In the genomic region with DNA sequence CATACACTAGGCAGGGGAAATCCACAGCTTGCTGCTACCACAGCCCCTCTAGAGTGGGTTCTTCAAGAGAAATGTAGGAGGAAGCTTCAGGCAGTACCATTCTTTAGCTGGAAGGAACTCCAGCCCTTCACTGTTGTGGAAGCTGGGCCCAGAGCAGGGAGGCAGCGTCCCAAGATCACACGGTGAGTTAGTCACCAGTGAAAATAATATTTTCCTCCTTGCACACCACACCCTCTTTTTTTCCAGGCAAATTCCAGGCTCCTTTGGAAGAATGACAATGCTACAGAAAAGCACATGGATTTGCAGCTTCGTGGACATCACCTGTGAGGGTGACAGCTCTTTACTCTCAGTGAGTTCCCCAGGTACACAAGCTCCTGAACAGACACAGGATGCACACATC, we compare ENCODE assay signal across 11 cellular contexts.
DNase-seq lines count a peak whose midpoint lies in the region; ATAC-seq and TF ChIP-seq lines count a peak whose summit lies in the region.
"Had no signal": no experiment of that assay in that cellular context is flagged by ENCODE, and none has a peak within 500 bp of the region (broad histone marks: within the 10 kb centered on the region; RNA-seq: fewer than 3 reads in every experiment).

No MANE protein-coding gene starts in this region.

- H3K4me3 Mint-ChIP-seq in activated CD8-positive, alpha-beta memory T cell treated with anti-CD3 and anti-CD28 coated beads, Interleukin-2, amount 10 ng/mL, durations not matched to agents 7 days and 5 days = no peak overlapping the region
- H3K4me3 Mint-ChIP-seq: dendritic cell treated with granulocyte-macrophage colony-stimulating factor and Interleukin-4, amounts not matched to agents 40 ng/mL and 50 ng/mL, for 4 days had no signal

- H3K4me1 ChIP-seq in SK-N-SH (ENCODE audit: control insufficient read depth in 1 of 2, insufficient read depth in 2 of 2, low read depth in 1 of 2, low read length in 1 of 2) (peaks cover 0 to 35% of the 10 kb centered on the region in 2 experiments), trophoblast cell (ENCODE audit: control insufficient read depth in 1 of 2, insufficient read depth in 2 of 2, low read length in 2 of 2) (peaks cover 6 to 15% of the 10 kb centered on the region in 2 experiments)

- TF ChIP-seq CTCF in SK-N-SH (IDR thresholded peaks at IDR 0.05) (no peak), fibroblast of the aortic adventitia (IDR thresholded peaks at IDR 0.05; ENCODE audit: insufficient read depth, low read length) (no peak)

- peak overlapping the region; percentile 81 for H4K8ac ChIP-seq in trophoblast cell (ENCODE audit: low read depth, low read length)

- TF ChIP-seq RAD21 in SK-N-SH (IDR thresholded peaks at IDR 0.05; ENCODE audit: low read length) = no peak

- POLR2A ChIA-PET in SK-N-SH (lab: Yijun Ruan, JAX) = no interaction called here

- H3K4me2 ChIP-seq in SK-N-SH (no peak overlapping the region), trophoblast cell (ENCODE audit: low read length) (no peak overlapping the region)

- no peak overlapping the region for H3K23ac ChIP-seq in trophoblast cell (ENCODE audit: low read length)

- no peak overlapping the region for H3K4me3 ChIP-seq in SK-N-SH (ENCODE audit: low read depth in 2 of 2, low read length in 1 of 2)
- H3K4me3 ChIP-seq in fibroblast of the aortic adventitia (ENCODE audit: low read depth, low read length) = no peak overlapping the region
- no peak overlapping the region for H3K4me3 ChIP-seq in trophoblast cell (ENCODE audit: low read depth, low read length)

- DNase-seq in A172 (ENCODE audit: low spot score) (peak; percentile 57), SK-N-SH (no peak), fibroblast of the aortic adventitia (ENCODE audit: low read depth) (peak; percentile 93), trophoblast cell (no peak), GF-D8 (lab: John Stamatoyannopoulos, UW) (no peak)
- no peak for DNase-seq in activated CD8-positive, alpha-beta memory T cell treated with anti-CD3 and anti-CD28 coated beads, Interleukin-2, amount 10 ng/mL, durations not matched to agents 7 days and 5 days
- DNase-seq: GDM1, NCI-H1417 had no signal

- H2BK12ac ChIP-seq in trophoblast cell (ENCODE audit: low read length) = peak overlapping the region; percentile 95

- H3K4me1 Mint-ChIP-seq in activated CD8-positive, alpha-beta memory T cell treated with anti-CD3 and anti-CD28 coated beads, Interleukin-2, amount 10 ng/mL, durations not matched to agents 7 days and 5 days = no peaks in the 10 kb centered on the region

- no peak for ATAC-seq in GM21723 (IDR thresholded peaks at IDR 0.05; ENCODE audit: unreplicated experiment)
- no peak for ATAC-seq in activated CD8-positive, alpha-beta memory T cell treated with anti-CD3 and anti-CD28 coated beads, Interleukin-2, amount 10 ng/mL, durations not matched to agents 7 days and 5 days
- ATAC-seq in HG02798 (IDR thresholded peaks at IDR 0.05; ENCODE audit: poor library complexity, unreplicated experiment) = no peak

- H3K4ac ChIP-seq in trophoblast cell (ENCODE audit: low read depth, low read length) = no peak overlapping the region

- H3K27ac ChIP-seq in SK-N-SH (ENCODE audit: low read depth in 2 of 2, low read length in 1 of 2) = peak overlapping the region; percentile 28 to 95; a peak in 3 of 4 replicates
- peak overlapping the region; percentile 14 for H3K27ac ChIP-seq in trophoblast cell (ENCODE audit: low read depth, low read length)

- H2BK120ac ChIP-seq in trophoblast cell (ENCODE audit: insufficient read depth, low read length, poor library complexity) = peak overlapping the region; percentile 93

- CTCF ChIA-PET in SK-N-SH (lab: Yijun Ruan, JAX) = interaction anchor here (1.2 to 3.0 kb wide), 3 partner anchors 10 to 153 kb away, joined by 3 to 9 read pairs (median 8); no protein-coding TSS in a partner anchor
- CTCF ChIA-PET in activated CD8-positive, alpha-beta memory T cell treated with anti-CD3 and anti-CD28 coated beads, Interleukin-2, amount 10 ng/mL, durations not matched to agents 7 days and 5 days (lab: Charles Lee) = no interaction called here

- H2AFZ ChIP-seq in SK-N-SH (ENCODE audit: low read depth) = peak overlapping the region; percentile 48; the same call in 1 of the 2 replicates
- H2AFZ ChIP-seq in trophoblast cell (ENCODE audit: insufficient read depth, low read length, poor library complexity) = no peak overlapping the region

- no peaks in the 10 kb centered on the region for H3K9me3 Mint-ChIP-seq in activated CD8-positive, alpha-beta memory T cell treated with anti-CD3 and anti-CD28 coated beads, Interleukin-2, amount 10 ng/mL, durations not matched to agents 7 days and 5 days (ENCODE audit: low read depth)
- H3K9me3 Mint-ChIP-seq: dendritic cell treated with granulocyte-macrophage colony-stimulating factor and Interleukin-4, amounts not matched to agents 40 ng/mL and 50 ng/mL, for 4 days had no signal

- H3K9me2 ChIP-seq in SK-N-SH = no peaks in the 10 kb centered on the region

- H3K79me1 ChIP-seq in trophoblast cell (ENCODE audit: low read length) = peaks cover 47% of the 10 kb centered on the region

- no peaks in the 10 kb centered on the region for H3K79me2 ChIP-seq in SK-N-SH (ENCODE audit: insufficient read depth)
- peaks cover 2% of the 10 kb centered on the region for H3K79me2 ChIP-seq in trophoblast cell (ENCODE audit: control insufficient read depth, insufficient read depth, low read length, poor library complexity)

- H3K27me3 ChIP-seq in SK-N-SH (ENCODE audit: insufficient read depth) (no peaks in the 10 kb centered on the region), trophoblast cell (ENCODE audit: insufficient read depth, low read length) (no peaks in the 10 kb centered on the region)

- H3K9me3 ChIP-seq in SK-N-SH (no peaks in the 10 kb centered on the region), trophoblast cell (ENCODE audit: insufficient read depth, low read depth, low read length) (no peaks in the 10 kb centered on the region)

- no peaks in the 10 kb centered on the region for H3K36me3 ChIP-seq in SK-N-SH (replicated peaks in 1 of 2; ENCODE audit: control insufficient read depth in 1 of 2, insufficient read depth in 2 of 2, low read length in 1 of 2)
- no peaks in the 10 kb centered on the region for H3K36me3 ChIP-seq in trophoblast cell (ENCODE audit: control insufficient read depth in 1 of 2, insufficient read depth in 2 of 2, low read length in 2 of 2)

- H3K9ac ChIP-seq in SK-N-SH (peak overlapping the region; percentile 35; the same call in 1 of the 2 replicates), trophoblast cell (ENCODE audit: low read length) (no peak overlapping the region)

- H3K27ac Mint-ChIP-seq in activated CD8-positive, alpha-beta memory T cell treated with anti-CD3 and anti-CD28 coated beads, Interleukin-2, amount 10 ng/mL, durations not matched to agents 7 days and 5 days = no peak overlapping the region

- H3F3A ChIP-seq in SK-N-SH (replicated peaks; ENCODE audit: insufficient read depth) = peaks cover 29% of the 10 kb centered on the region

- no peaks in the 10 kb centered on the region for H3K36me3 Mint-ChIP-seq in activated CD8-positive, alpha-beta memory T cell treated with anti-CD3 and anti-CD28 coated beads, Interleukin-2, amount 10 ng/mL, durations not matched to agents 7 days and 5 days

- H4K12ac ChIP-seq in trophoblast cell (ENCODE audit: low read depth, low read length) = no peak overlapping the region

- WGBS in SK-N-SH (ENCODE audit: low lambda C conversion rate) = 44% methylated on average over 3 of the region's 3 CpGs
- no CpG with 5 or more reads among the region's 3 CpGs for WGBS in trophoblast cell (ENCODE audit: extremely low coverage, insufficient coverage, insufficient read length)

- H4K20me1 ChIP-seq in SK-N-SH (ENCODE audit: insufficient read depth) = no peaks in the 10 kb centered on the region

- TF ChIP-seq EP300 in SK-N-SH (IDR thresholded peaks at IDR 0.05; ENCODE audit: borderline replicate concordance in 1 of 2, low read depth in 1 of 2, low read length in 1 of 2) = no peak

- peaks cover 31% of the 10 kb centered on the region for H3K27me3 Mint-ChIP-seq in activated CD8-positive, alpha-beta memory T cell treated with anti-CD3 and anti-CD28 coated beads, Interleukin-2, amount 10 ng/mL, durations not matched to agents 7 days and 5 days

- peak overlapping the region; percentile 58 for H2BK5ac ChIP-seq in trophoblast cell (ENCODE audit: low read depth, low read length, poor library complexity)

- peak overlapping the region; percentile 95 for H2AK5ac ChIP-seq in trophoblast cell (ENCODE audit: low read length)

- H3K14ac ChIP-seq in trophoblast cell (ENCODE audit: low read length) = peak overlapping the region; percentile 88

- no peak overlapping the region for H3K18ac ChIP-seq in trophoblast cell (ENCODE audit: low read length)

- peak overlapping the region; percentile 98 for H4K91ac ChIP-seq in trophoblast cell (ENCODE audit: low read depth, low read length)

TF ChIP-seq in SK-N-SH, 30 proteins besides CTCF, POLR2A, EP300 and RAD21:
- TF ChIP-seq, protein P1, sequence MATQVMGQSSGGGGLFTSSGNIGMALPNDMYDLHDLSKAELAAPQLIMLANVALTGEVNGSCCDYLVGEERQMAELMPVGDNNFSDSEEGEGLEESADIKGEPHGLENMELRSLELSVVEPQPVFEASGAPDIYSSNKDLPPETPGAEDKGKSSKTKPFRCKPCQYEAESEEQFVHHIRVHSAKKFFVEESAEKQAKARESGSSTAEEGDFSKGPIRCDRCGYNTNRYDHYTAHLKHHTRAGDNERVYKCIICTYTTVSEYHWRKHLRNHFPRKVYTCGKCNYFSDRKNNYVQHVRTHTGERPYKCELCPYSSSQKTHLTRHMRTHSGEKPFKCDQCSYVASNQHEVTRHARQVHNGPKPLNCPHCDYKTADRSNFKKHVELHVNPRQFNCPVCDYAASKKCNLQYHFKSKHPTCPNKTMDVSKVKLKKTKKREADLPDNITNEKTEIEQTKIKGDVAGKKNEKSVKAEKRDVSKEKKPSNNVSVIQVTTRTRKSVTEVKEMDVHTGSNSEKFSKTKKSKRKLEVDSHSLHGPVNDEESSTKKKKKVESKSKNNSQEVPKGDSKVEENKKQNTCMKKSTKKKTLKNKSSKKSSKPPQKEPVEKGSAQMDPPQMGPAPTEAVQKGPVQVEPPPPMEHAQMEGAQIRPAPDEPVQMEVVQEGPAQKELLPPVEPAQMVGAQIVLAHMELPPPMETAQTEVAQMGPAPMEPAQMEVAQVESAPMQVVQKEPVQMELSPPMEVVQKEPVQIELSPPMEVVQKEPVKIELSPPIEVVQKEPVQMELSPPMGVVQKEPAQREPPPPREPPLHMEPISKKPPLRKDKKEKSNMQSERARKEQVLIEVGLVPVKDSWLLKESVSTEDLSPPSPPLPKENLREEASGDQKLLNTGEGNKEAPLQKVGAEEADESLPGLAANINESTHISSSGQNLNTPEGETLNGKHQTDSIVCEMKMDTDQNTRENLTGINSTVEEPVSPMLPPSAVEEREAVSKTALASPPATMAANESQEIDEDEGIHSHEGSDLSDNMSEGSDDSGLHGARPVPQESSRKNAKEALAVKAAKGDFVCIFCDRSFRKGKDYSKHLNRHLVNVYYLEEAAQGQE (IDR thresholded peaks at IDR 0.05; ENCODE audit: low read depth, low read length) = no peak
- TF ChIP-seq, protein P2, sequence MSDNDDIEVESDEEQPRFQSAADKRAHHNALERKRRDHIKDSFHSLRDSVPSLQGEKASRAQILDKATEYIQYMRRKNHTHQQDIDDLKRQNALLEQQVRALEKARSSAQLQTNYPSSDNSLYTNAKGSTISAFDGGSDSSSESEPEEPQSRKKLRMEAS (IDR thresholded peaks at IDR 0.05; ENCODE audit: low read depth) = peak; percentile 62
- no peak for TF ChIP-seq FOXM1 (IDR thresholded peaks at IDR 0.05; ENCODE audit: low read depth)

Comparison
In these comparisons a context has a peak if more than half of its experiments do, and no peak if none do; other contexts are left out.
1. DNase-seq: peak in A172 (single experiment) and fibroblast of the aortic adventitia (single experiment); none in SK-N-SH (single experiment), trophoblast cell (0 of 2), activated CD8-positive, alpha-beta memory T cell treated with anti-CD3 and anti-CD28 coated beads, Interleukin-2, amount 10 ng/mL, durations not matched to agents 7 days and 5 days (single experiment) and GF-D8 (single experiment).